17 cellular contexts compared by ENCODE assay signal in the genomic region with DNA sequence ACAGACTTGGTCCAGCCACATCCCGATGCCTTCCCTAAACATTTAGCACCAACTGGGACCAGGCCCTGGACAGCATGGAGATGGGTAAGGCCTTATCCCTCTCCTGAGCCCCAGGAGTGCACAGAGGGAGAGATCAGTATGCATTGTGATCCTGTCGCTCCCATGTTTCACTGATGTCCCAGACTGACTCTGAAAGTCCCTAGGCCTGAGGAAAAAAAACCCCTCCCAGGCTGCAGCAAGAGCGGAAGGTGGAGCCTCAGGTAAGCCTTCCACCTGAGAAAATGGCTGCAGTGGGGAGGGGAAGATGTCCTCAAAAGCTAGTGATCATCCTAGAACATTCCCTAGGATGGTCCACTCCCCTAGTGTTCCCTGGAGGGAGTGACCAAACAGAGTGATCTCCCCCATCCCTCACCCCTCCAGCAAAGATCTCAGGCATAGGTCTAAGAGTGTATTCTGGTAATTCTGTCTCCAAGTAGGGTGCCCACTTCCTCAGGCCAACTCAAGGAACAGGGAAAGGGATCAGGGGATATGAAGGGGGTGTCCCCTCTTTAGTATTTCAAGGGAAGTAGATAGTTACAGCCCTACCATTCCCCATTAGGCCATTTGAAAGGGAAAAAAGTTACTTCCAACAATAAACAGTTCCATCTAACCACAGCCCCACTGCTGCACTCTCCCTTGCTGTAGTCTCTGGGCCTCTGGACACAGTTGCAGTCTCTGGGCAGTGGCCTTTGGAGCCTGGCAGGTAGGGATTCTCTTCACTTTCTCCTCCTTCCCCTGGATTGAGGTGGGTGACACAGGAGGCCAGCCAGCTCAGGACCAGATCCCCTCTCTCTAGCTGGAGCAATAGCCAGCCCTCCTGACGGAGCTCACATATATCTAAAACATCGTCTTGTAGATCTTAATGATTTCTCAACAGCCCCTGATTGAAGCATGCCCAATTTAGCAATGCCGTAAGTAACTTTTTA. TPM values are rescaled to one million over a fixed set of nuclear protein-coding genes. Genes with fewer than 3 reads are reported as not detected.
A peak's percentile ranks its signal among the peaks of the same experiment; 100 is the strongest.
DNase-seq lines count a peak whose midpoint lies in the region; ATAC-seq, FAIRE-seq and TF ChIP-seq lines count a peak whose summit lies in the region.
"Had no signal": no experiment of that assay in that cellular context is flagged by ENCODE, and none has a peak within 500 bp of the region (broad histone marks: within the 10 kb centered on the region; RNA-seq: fewer than 3 reads in every experiment).

No MANE protein-coding gene starts in this region.

- peaks cover 21% of the 10 kb centered on the region for H3F3A ChIP-seq in neural progenitor cell (ENCODE audit: low read depth)

- H2BK12ac ChIP-seq in H1 (ENCODE audit: low read depth, low read length), result peak overlapping the region; percentile 32; the same call in 1 of the 2 replicates

- H2BK20ac ChIP-seq in H1 (ENCODE audit: low read length), result peak overlapping the region; percentile 91

- no peak overlapping the region for H3K56ac ChIP-seq in H1 (replicated peaks; ENCODE audit: insufficient read length, low read depth, low read length)

- H3K4me3 ChIP-seq in H1 (ENCODE audit: extremely low read depth in 1 of 4, insufficient read depth in 2 of 4, low read depth in 3 of 4, low read length in 4 of 4), result no peak overlapping the region
- H3K4me3 ChIP-seq in neural progenitor cell, result no peak overlapping the region
- no peak overlapping the region for H3K4me3 ChIP-seq in vagina
- H3K4me3 ChIP-seq in A673 (ENCODE audit: low read depth, low read length, poor library complexity, severe bottlenecking), result no peak overlapping the region
- H3K4me3 ChIP-seq: adrenal gland, coronary artery, esophagus muscularis mucosa, left lung, skin epidermis had no signal

- H3K4me2 ChIP-seq in H1 (ENCODE audit: insufficient read depth in 1 of 2, low read depth in 2 of 2, low read length in 2 of 2) (peak overlapping the region in 1 of 2 experiments; percentile 6; a peak in 1 of 4 replicates), neural progenitor cell (no peak overlapping the region)

- intact Hi-C loops in vagina (cut with DNase I), result no loop called here
- intact Hi-C loops in A673 (cut with micrococcal nuclease; ENCODE audit: unreplicated experiment), result no loop called here

- no peaks in the 10 kb centered on the region for H3K9me3 ChIP-seq in H1 (ENCODE audit: insufficient read depth in 2 of 2, low read depth in 1 of 2, low read length in 1 of 2)
- no peaks in the 10 kb centered on the region for H3K9me3 ChIP-seq in neural progenitor cell (ENCODE audit: low read depth)
- H3K9me3 ChIP-seq in vagina, result no peaks in the 10 kb centered on the region
- no peaks in the 10 kb centered on the region for H3K9me3 ChIP-seq in A673 (ENCODE audit: low read depth, low read length, poor library complexity, severe bottlenecking)
- H3K9me3 ChIP-seq: adrenal gland, esophagus muscularis mucosa, left lung, neutrophil had no signal

- no peak for TF ChIP-seq RAD21 in H1 (IDR thresholded peaks at IDR 0.05 in 1 of 2, conservative IDR thresholded peaks at IDR 0.05 in 1 of 2; ENCODE audit: low read depth in 2 of 2, low read length in 2 of 2)

- no peaks in the 10 kb centered on the region for H3K9me3 Mint-ChIP-seq in neural progenitor cell

- peak overlapping the region; percentile 85 for H4K91ac ChIP-seq in H1 (replicated peaks; ENCODE audit: insufficient read length, low read length)

- no peak overlapping the region for H3K14ac ChIP-seq in H1 (ENCODE audit: insufficient read length)

- peak overlapping the region; percentile 44 for H3K18ac ChIP-seq in H1 (ENCODE audit: extremely low read depth, low read length)

- H4K20me1 ChIP-seq in H1 (replicated peaks in 1 of 2; ENCODE audit: control insufficient read depth in 1 of 2, insufficient read depth in 2 of 2, low read length in 2 of 2) (peaks cover 0 to 8% of the 10 kb centered on the region in 2 experiments), neural progenitor cell (ENCODE audit: low read depth) (peaks cover 77% of the 10 kb centered on the region)

- DNase-seq in activated naive CD4-positive, alpha-beta T cell treated with anti-CD3 and anti-CD28 coated beads, Interleukin-2, amount 50 U/mL, for 16 hours, result peak; percentile 1
- DNase-seq in activated naive CD4-positive, alpha-beta T cell (lab: John Stamatoyannopoulos, UW), result no peak
- DNase-seq in H1 (ENCODE audit: low read depth in 1 of 2, low spot score in 2 of 2), result peak in 1 of 2 experiments; percentile 50
- DNase-seq in neural progenitor cell (ENCODE audit: low spot score), result no peak
- no peak for DNase-seq in vagina (ENCODE audit: extremely low spot score in 2 of 2)
- DNase-seq in NCI-H1436 treated with DMSO at 0.1 percent for 48 hours (lab: John Stamatoyannopoulos, UW), result no peak
- DNase-seq in A673 (ENCODE audit: low spot score), result no peak
- DNase-seq: NCI-H1417 treated with DMSO at 0.1 percent for 48 hours, NCI-H446 treated with DMSO at 0.1 percent for 48 hours, OCI-M1 had no signal

- H3K36me3 ChIP-seq in H1 (ENCODE audit: control insufficient read depth in 2 of 4, insufficient read depth in 4 of 4, low read length in 3 of 4) (no peaks in the 10 kb centered on the region), neural progenitor cell (no peaks in the 10 kb centered on the region), vagina (no peaks in the 10 kb centered on the region), A673 (ENCODE audit: insufficient read depth, low read length, poor library complexity, severe bottlenecking) (no peaks in the 10 kb centered on the region)
- H3K36me3 ChIP-seq: adrenal gland, esophagus muscularis mucosa, left lung, neutrophil had no signal

- no peak for TF ChIP-seq POLR2A in H1 (IDR thresholded peaks at IDR 0.05; ENCODE audit: control extremely low read depth in 1 of 2, low read depth in 2 of 2, low read length in 2 of 2)
- no peak for TF ChIP-seq POLR2A in vagina (IDR thresholded peaks at IDR 0.05)

- H3K4me1 ChIP-seq in H1 (replicated peaks in 1 of 4; ENCODE audit: control insufficient read depth in 3 of 4, insufficient read depth in 4 of 4, low read length in 3 of 4) (peaks cover 20 to 63% (median 51%) of the 10 kb centered on the region in 4 experiments), neural progenitor cell (peaks cover 55% of the 10 kb centered on the region), vagina (peaks cover 60% of the 10 kb centered on the region), A673 (ENCODE audit: insufficient read depth, low read length, poor library complexity, severe bottlenecking) (peaks cover 36% of the 10 kb centered on the region)

- peak overlapping the region; percentile 76; the same call in 1 of the 2 replicates for H2BK5ac ChIP-seq in H1 (ENCODE audit: low read depth, low read length)

- 88% methylated on average over 6 of the region's 6 CpGs; no CpG with 5 or more reads in 1 of the 2 experiments for WGBS in H1 (ENCODE audit: extremely low coverage in 1 of 2, insufficient coverage in 1 of 2, insufficient read length in 1 of 2, insufficient replicate concordance in 2 of 2, low coverage in 1 of 2, low lambda C conversion rate in 2 of 2, missing lambda C conversion rate in 1 of 2), 2 experiments

- no peaks in the 10 kb centered on the region; the same call in 1 of the 2 replicates for H3K79me1 ChIP-seq in H1 (ENCODE audit: low read depth, low read length)

- peaks cover 3% of the 10 kb centered on the region for H3K36me3 Mint-ChIP-seq in neural progenitor cell

- no peak for TF ChIP-seq EP300 in H1 (IDR thresholded peaks at IDR 0.05; ENCODE audit: borderline replicate concordance in 1 of 2, low read depth in 2 of 2, low read length in 2 of 2)

- H2AFZ ChIP-seq in H1 (ENCODE audit: low read length), result no peak overlapping the region
- H2AFZ ChIP-seq in neural progenitor cell (replicated peaks), result no peak overlapping the region

- POLR2A ChIA-PET in H1 (lab: Charles Lee; ENCODE audit: partially characterized antibody), result interaction anchor here (1.0 to 9.8 kb wide), 7 partner anchors 8 to 55 kb away, joined by 3 to 212 read pairs (median 5); partner anchors contain the start of gene CXXC5
- POLR2A ChIA-PET in A673 (lab: Charles Lee; ENCODE audit: low non-redundant PET), result no interaction called here

- peak overlapping the region; percentile 92 for H2AK5ac ChIP-seq in H1 (ENCODE audit: low read depth, low read length)

- peak overlapping the region; percentile 52 for H3K27ac Mint-ChIP-seq in neural progenitor cell

- no peak for FAIRE-seq in H1 (lab: Jason Lieb, UNC)

- H2BK15ac ChIP-seq in H1 (ENCODE audit: low read length), result peak overlapping the region; percentile 89; the same call in 1 of the 2 replicates

- no peak overlapping the region for H4K8ac ChIP-seq in H1 (ENCODE audit: extremely low read depth, insufficient read depth, low read length)

- BruUV-seq in A673 (replicated peaks; lab: Mats Ljungman, UMichigan), result no TSS peak

- no peak overlapping the region for H4K5ac ChIP-seq in H1 (ENCODE audit: insufficient read length, low read depth, low read length)

- peaks cover 6% of the 10 kb centered on the region for H3K23me2 ChIP-seq in H1 (ENCODE audit: low read depth, low read length)

- peaks cover 22% of the 10 kb centered on the region for H3K27me3 Mint-ChIP-seq in neural progenitor cell (ENCODE audit: insufficient read depth, low read depth)

- H3K27ac ChIP-seq in H1 (ENCODE audit: low read depth, low read length), result no peak overlapping the region
- no peak overlapping the region for H3K27ac ChIP-seq in neural progenitor cell
- H3K27ac ChIP-seq in vagina, result peak overlapping the region; percentile 65
- no peak overlapping the region for H3K27ac ChIP-seq in A673 (ENCODE audit: low read depth, low read length, poor library complexity, severe bottlenecking)
- H3K27ac ChIP-seq: adrenal gland, coronary artery, esophagus muscularis mucosa, left lung, neutrophil had no signal

- no peak overlapping the region for H3K23ac ChIP-seq in H1 (ENCODE audit: insufficient read length)

- CTCF ChIA-PET in H1 (lab: Charles Lee; ENCODE audit: partially characterized antibody) (interaction anchor here (0.8 to 20.3 kb wide), 8 partner anchors 6 to 131 kb away, joined by 3 to 385 read pairs (median 156); partner anchors contain the start of gene CXXC5), A673 (lab: Charles Lee) (no interaction called here)

- peaks cover 0 to 4% of the 10 kb centered on the region in 2 experiments; a peak in 1 of 4 replicates for H3K79me2 ChIP-seq in H1 (ENCODE audit: control insufficient read depth in 1 of 2, insufficient read depth in 2 of 2, low read length in 2 of 2)
- no peaks in the 10 kb centered on the region for H3K79me2 ChIP-seq in neural progenitor cell (ENCODE audit: low read depth)

- TF ChIP-seq CTCF in H1 (IDR thresholded peaks at IDR 0.05; ENCODE audit: control extremely low read depth in 1 of 3, insufficient read depth in 1 of 3, low read depth in 1 of 3, low read length in 3 of 3) (no peak), neural progenitor cell (IDR thresholded peaks at IDR 0.05) (no peak), vagina (IDR thresholded peaks at IDR 0.05) (no peak), A673 (conservative IDR thresholded peaks at IDR 0.05; ENCODE audit: low read depth, low read length) (no peak)

- H3K27me3 ChIP-seq in H1 (replicated peaks in 1 of 4; ENCODE audit: control insufficient read depth in 3 of 4, extremely low read depth in 1 of 4, insufficient read depth in 3 of 4, low read length in 3 of 4) (peaks cover 0 to 20% (median 17%) of the 10 kb centered on the region in 4 experiments; a peak in 6 of 7 replicates), neural progenitor cell (peaks cover 29% of the 10 kb centered on the region), vagina (no peaks in the 10 kb centered on the region), A673 (replicated peaks; ENCODE audit: insufficient read depth, low read depth, low read length, poor library complexity) (no peaks in the 10 kb centered on the region)
- H3K27me3 ChIP-seq: adrenal gland, esophagus muscularis mucosa had no signal

- no peak overlapping the region for H3K4ac ChIP-seq in H1 (replicated peaks; ENCODE audit: insufficient read length, low read depth, low read length)

- no peak overlapping the region for H2BK120ac ChIP-seq in H1 (replicated peaks; ENCODE audit: low read depth, low read length)

- no peak overlapping the region for H3K4me3 Mint-ChIP-seq in neural progenitor cell

- no peak for ATAC-seq in GM21447 (IDR thresholded peaks at IDR 0.05; ENCODE audit: unreplicated experiment)
- ATAC-seq: left lung had no signal

- peaks cover 67% of the 10 kb centered on the region for H3K4me1 Mint-ChIP-seq in neural progenitor cell

- no peak overlapping the region for H3K9ac ChIP-seq in H1 (replicated peaks in 1 of 4; ENCODE audit: extremely low read depth in 1 of 4, low read depth in 3 of 4, low read length in 3 of 4)
- H3K9ac ChIP-seq in neural progenitor cell, result no peak overlapping the region

RNA-seq across cellular contexts. Expression of gene CXXC5, which starts 6.8 kb away (rescaled TPM):
- total RNA-seq in H1 (2021; fragmentation: NEBNext Ultra II Directional; extraction: Animal tissue kit (Norgen Biotek cat#: 25700)), result 74.0 and 78.3 TPM in 2 replicates
- 61.4 and 83.5 TPM in 2 replicates for polyA plus RNA-seq in H1 (2011; rRNA removed)
- 68.8 TPM for polyA plus RNA-seq in H1 (2011; cell fraction: cytosol; rRNA removed)
- 52.7 TPM for polyA plus RNA-seq in H1 (2011; cell fraction: nucleus; rRNA removed)
- polyA plus RNA-seq in H1 (2012, experiment 1 of 2), result 35.6 to 47.4 TPM (median 43.3 TPM) in 4 replicates
- polyA plus RNA-seq in H1 (2012, experiment 2 of 2), result 56.6 TPM
- 62.3 TPM for polyA plus RNA-seq in H1 (2013, experiment 1 of 2)
- 67.3 TPM for polyA plus RNA-seq in H1 (2013, experiment 2 of 2)
- 25.6 and 39.8 TPM in 2 replicates for polyA minus RNA-seq in H1 (2011; rRNA and poly(A)+ RNA removed)
- 50.7 TPM for polyA minus RNA-seq in H1 (2011; cell fraction: cytosol; rRNA and poly(A)+ RNA removed)
- 39.2 TPM for polyA minus RNA-seq in H1 (2011; cell fraction: nucleus; rRNA and poly(A)+ RNA removed)
- 17.2 and 25.6 TPM in 2 replicates for total RNA-seq in neural progenitor cell (ENCODE audit: low replicate concordance)
- 51.8 TPM for total RNA-seq in vagina
- total RNA-seq in A673 (2021), result 56.4 and 57.2 TPM in 2 replicates
